ENCODE assay signal across 19 cellular contexts in genomic region chr21:38067086-38067739, GRCh38.
A peak's percentile ranks its signal among the peaks of the same experiment; 100 is the strongest.
DNase-seq lines count a peak whose midpoint lies in the region; TF ChIP-seq lines count a peak whose summit lies in the region.
"Had no signal": no experiment of that assay in that cellular context is flagged by ENCODE, and none has a peak within 500 bp of the region (broad histone marks: within the 10 kb centered on the region; RNA-seq: fewer than 3 reads in every experiment).

No MANE protein-coding gene starts in this region.

- BruUV-seq in MCF 10A (replicated peaks; lab: Mats Ljungman, UMichigan) (no TSS peak), mammary epithelial cell (replicated peaks; lab: Mats Ljungman, UMichigan) (no TSS peak)

- H2AFZ ChIP-seq in mammary epithelial cell (ENCODE audit: low read depth, low read length), result no peak overlapping the region

- no peaks in the 10 kb centered on the region for H3K9me3 ChIP-seq in mammary epithelial cell (replicated peaks; ENCODE audit: insufficient read depth, low read length)

- H3K36me3 ChIP-seq in mammary epithelial cell (ENCODE audit: insufficient read depth, low read length), result no peaks in the 10 kb centered on the region
- H3K36me3 ChIP-seq: BLaER1 treated with 17β-estradiol and CSF1 and Interleukin-3, amounts not matched to agents 10 nM and 100 nM; HAP-1 had no signal

- H3K4me1 Mint-ChIP-seq in MCF 10A (ENCODE audit: insufficient read depth, unreplicated experiment), result peaks cover 8% of the 10 kb centered on the region

- H3K4me1 ChIP-seq in mammary epithelial cell (ENCODE audit: insufficient read depth, low read length), result no peaks in the 10 kb centered on the region
- H3K4me1 ChIP-seq: BLaER1 treated with 17β-estradiol and CSF1 and Interleukin-3, amounts not matched to agents 10 nM and 100 nM; HAP-1 had no signal

- intact Hi-C loops in MCF 10A (cut with micrococcal nuclease) (no loop called here), mammary epithelial cell (cut with micrococcal nuclease) (no loop called here)

- H3K27me3 ChIP-seq in mammary epithelial cell (ENCODE audit: insufficient read depth, low read length), result no peaks in the 10 kb centered on the region
- H3K27me3 ChIP-seq: BLaER1 treated with 17β-estradiol and CSF1 and Interleukin-3, amounts not matched to agents 10 nM and 100 nM had no signal

- POLR2A ChIA-PET in MCF 10A (lab: Yijun Ruan, JAX), result no interaction called here

- H3K79me2 ChIP-seq in mammary epithelial cell (ENCODE audit: insufficient read depth, low read length), result no peaks in the 10 kb centered on the region

- H3K4me2 ChIP-seq in mammary epithelial cell (ENCODE audit: insufficient read depth, low read depth, low read length), result no peak overlapping the region
- H3K4me2 ChIP-seq: BLaER1 treated with 17β-estradiol and CSF1 and Interleukin-3, amounts not matched to agents 10 nM and 100 nM had no signal

- no peaks in the 10 kb centered on the region for H4K20me1 ChIP-seq in mammary epithelial cell (ENCODE audit: insufficient read depth, low read length)
- H4K20me1 ChIP-seq: BLaER1 treated with 17β-estradiol and CSF1 and Interleukin-3, amounts not matched to agents 10 nM and 100 nM had no signal

- peaks cover 35% of the 10 kb centered on the region for H3K27me3 Mint-ChIP-seq in MCF 10A (ENCODE audit: insufficient read depth, unreplicated experiment)

- CTCF ChIA-PET in MCF 10A (lab: Yijun Ruan, JAX) (interaction anchor here (0.7 kb wide), 1 partner anchor 8 kb away, joined by 3 read pairs; no protein-coding TSS in a partner anchor), mammary epithelial cell (lab: Charles Lee; ENCODE audit: low non-redundant PET) (no interaction called here)

- H3K9ac ChIP-seq in mammary epithelial cell (ENCODE audit: insufficient read depth, low read length), result no peak overlapping the region
- H3K9ac ChIP-seq: BLaER1 treated with 17β-estradiol and CSF1 and Interleukin-3, amounts not matched to agents 10 nM and 100 nM had no signal

- WGBS in mammary epithelial cell (ENCODE audit: low coverage, missing lambda C conversion rate), result 60% methylated on average over 3 of the region's 3 CpGs

- DNase-seq in MCF 10A (ENCODE audit: unreplicated experiment) (peak; percentile 62), mammary epithelial cell (no peak), cardiac fibroblast (ENCODE audit: low read depth in 2 of 2) (peak; percentile 17 to 27), myocyte (ENCODE audit: low read depth) (peak; percentile 94), HPDE6-E6E7 (ENCODE audit: extremely low spot score) (no peak), SIG-M5 (lab: John Stamatoyannopoulos, UW) (no peak), T-helper 1 cell (no peak)
- no peak for DNase-seq in activated CD4-positive, CD25-positive, alpha-beta regulatory T cell treated with anti-CD3 and anti-CD28 coated beads, Interleukin-2, amount 50 U/mL, for 72 hours
- DNase-seq: CD8-positive, alpha-beta memory T cell; DMS79 treated with DMSO at 0.1 percent for 48 hours; KBM-7; NCI-H1436 treated with DMSO at 0.1 percent for 48 hours; NCI-H2029 treated with DMSO at 0.1 percent for 48 hours; NCI-H2171 treated with DMSO at 0.1 percent for 48 hours; NCI-H774 had no signal

- H3K9me3 Mint-ChIP-seq in MCF 10A (ENCODE audit: unreplicated experiment), result no peaks in the 10 kb centered on the region
- H3K9me3 Mint-ChIP-seq: CD8-positive, alpha-beta memory T cell had no signal

- in situ Hi-C loops in mammary epithelial cell (cut with MboI; ENCODE audit: low sequenced_read_pairs in 2 of 2), result no loop called here

- H3K4me3 ChIP-seq in mammary epithelial cell (replicated peaks in 1 of 3; ENCODE audit: insufficient read depth in 1 of 3, low read depth in 2 of 3, low read length in 3 of 3), result no peak overlapping the region
- no peak overlapping the region for H3K4me3 ChIP-seq in cardiac fibroblast (replicated peaks in 1 of 2; ENCODE audit: low read depth in 2 of 2, low read length in 2 of 2)
- H3K4me3 ChIP-seq: BLaER1 treated with 17β-estradiol and CSF1 and Interleukin-3, amounts not matched to agents 10 nM and 100 nM; HAP-1 had no signal

- dilution Hi-C loops in mammary epithelial cell (cut with HindIII; ENCODE audit: low sequenced_read_pairs), result no loop called here

- no peak overlapping the region for H3K4me3 Mint-ChIP-seq in MCF 10A (ENCODE audit: unreplicated experiment)
- H3K4me3 Mint-ChIP-seq: CD8-positive, alpha-beta memory T cell had no signal

- no peak overlapping the region for H3K27ac Mint-ChIP-seq in MCF 10A (ENCODE audit: low read depth, unreplicated experiment)
- H3K27ac Mint-ChIP-seq: CD8-positive, alpha-beta memory T cell had no signal

- TF ChIP-seq CTCF in MCF 10A (IDR thresholded peaks at IDR 0.05; ENCODE audit: unreplicated experiment), result no peak
- TF ChIP-seq CTCF in mammary epithelial cell (conservative IDR thresholded peaks at IDR 0.05 in 1 of 2, IDR thresholded peaks at IDR 0.05 in 1 of 2; ENCODE audit: extremely low read depth in 1 of 2, insufficient read depth in 1 of 2, low read depth in 1 of 2, low read length in 2 of 2), result no peak
- TF ChIP-seq CTCF in cardiac fibroblast (IDR thresholded peaks at IDR 0.05; ENCODE audit: low read depth, low read length), result no peak

- H3K27ac ChIP-seq in mammary epithelial cell (ENCODE audit: insufficient read depth, low read depth, low read length), result no peak overlapping the region
- H3K27ac ChIP-seq: 22Rv1; BLaER1 treated with 17β-estradiol and CSF1 and Interleukin-3, amounts not matched to agents 10 nM and 100 nM; RWPE1 had no signal

- no peaks in the 10 kb centered on the region for H3K36me3 Mint-ChIP-seq in MCF 10A (ENCODE audit: insufficient read depth, unreplicated experiment)
- H3K36me3 Mint-ChIP-seq: CD8-positive, alpha-beta memory T cell had no signal

Comparison
In these comparisons a context has a peak if more than half of its experiments do, and no peak if none do; other contexts are left out.
1. DNase-seq: peak in MCF 10A (single experiment), cardiac fibroblast (2 of 2) and myocyte (single experiment); none in mammary epithelial cell (single experiment), HPDE6-E6E7 (single experiment), SIG-M5 (single experiment), activated CD4-positive, CD25-positive, alpha-beta regulatory T cell treated with anti-CD3 and anti-CD28 coated beads, Interleukin-2, amount 50 U/mL, for 72 hours (single experiment) and T-helper 1 cell (0 of 5).